ENCODE assay signal across 17 cellular contexts in the genomic region with DNA sequence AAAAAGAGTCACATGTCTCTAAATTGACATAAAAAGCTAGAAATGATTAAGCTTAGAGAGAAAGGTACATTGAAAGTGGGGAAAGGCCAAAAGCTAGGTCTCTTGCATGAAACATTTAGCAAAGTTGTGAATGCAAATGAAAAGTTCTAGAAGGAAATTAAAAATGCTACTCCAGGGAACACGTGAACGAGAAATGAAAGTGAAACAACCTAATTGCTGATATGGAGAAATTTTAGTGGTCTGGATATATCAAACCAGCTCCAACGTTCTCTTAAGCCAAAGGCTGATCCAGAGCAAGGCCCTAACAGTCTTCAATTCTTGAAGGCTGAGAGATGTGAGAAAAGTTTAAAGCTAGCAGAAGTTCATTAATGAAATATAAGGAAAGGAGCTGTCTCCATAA.
A peak's percentile ranks its signal among the peaks of the same experiment; 100 is the strongest.
DNase-seq lines count a peak whose midpoint lies in the region; ATAC-seq and TF ChIP-seq lines count a peak whose summit lies in the region.
"Had no signal": no experiment of that assay in that cellular context is flagged by ENCODE, and none has a peak within 500 bp of the region (broad histone marks: within the 10 kb centered on the region; RNA-seq: fewer than 3 reads in every experiment).

No MANE protein-coding gene starts in this region.

- no peak overlapping the region for H3K4me3 ChIP-seq in CD4-positive, alpha-beta memory T cell (ENCODE audit: low read length in 2 of 2)
- H3K4me3 ChIP-seq: stomach, uterus had no signal

- no peak for ATAC-seq in esophagus mucosa
- ATAC-seq: left colon had no signal

- CTCF ChIA-PET in CD4-positive, alpha-beta memory T cell (lab: Charles Lee; ENCODE audit: partially characterized antibody) = no interaction called here

- H3K4me3 Mint-ChIP-seq in CD4-positive, alpha-beta memory T cell = peak overlapping the region in 7 of 8 donors; percentile 30 to 81 (median 67)
- H3K4me3 Mint-ChIP-seq in HFFc6 (peak overlapping the region; percentile 86), chondrocyte (ENCODE audit: unreplicated experiment) (no peak overlapping the region)

- no peaks in the 10 kb centered on the region for H3K36me3 Mint-ChIP-seq in CD4-positive, alpha-beta memory T cell
- no peaks in the 10 kb centered on the region for H3K36me3 Mint-ChIP-seq in HFFc6 (ENCODE audit: low read depth)
- H3K36me3 Mint-ChIP-seq in chondrocyte (ENCODE audit: low read depth) = no peaks in the 10 kb centered on the region

- no peak for TF ChIP-seq CTCF in HFFc6 (IDR thresholded peaks at IDR 0.05)
- TF ChIP-seq CTCF in chondrocyte (IDR thresholded peaks at IDR 0.05) = no peak

- H3K36me3 ChIP-seq in CD4-positive, alpha-beta memory T cell (ENCODE audit: insufficient read depth, low read length) = no peaks in the 10 kb centered on the region
- H3K36me3 ChIP-seq: spleen, stomach, uterus had no signal

- H3K27ac Mint-ChIP-seq in CD4-positive, alpha-beta memory T cell = peak overlapping the region in 3 of 7 donors; percentile 10 to 67 (median 59)
- peak overlapping the region; percentile 63; the same call in 1 of the 2 replicates for H3K27ac Mint-ChIP-seq in HFFc6
- no peak overlapping the region for H3K27ac Mint-ChIP-seq in chondrocyte (ENCODE audit: unreplicated experiment)

- peaks cover 6 to 18% (median 8%) of the 10 kb centered on the region in 4 donors for H3K4me1 Mint-ChIP-seq in CD4-positive, alpha-beta memory T cell
- H3K4me1 Mint-ChIP-seq in HFFc6 (ENCODE audit: low read depth) = peaks cover 26% of the 10 kb centered on the region
- no peaks in the 10 kb centered on the region for H3K4me1 Mint-ChIP-seq in chondrocyte (ENCODE audit: low read depth)

- H3K9me3 Mint-ChIP-seq in CD4-positive, alpha-beta memory T cell = peaks cover 0 to 6% (median under 1%) of the 10 kb centered on the region in 8 donors
- H3K9me3 Mint-ChIP-seq in HFFc6 (no peaks in the 10 kb centered on the region), chondrocyte (ENCODE audit: low read depth) (no peaks in the 10 kb centered on the region)

- H3K27me3 Mint-ChIP-seq in CD4-positive, alpha-beta memory T cell = no peaks in the 10 kb centered on the region
- no peaks in the 10 kb centered on the region for H3K27me3 Mint-ChIP-seq in HFFc6 (ENCODE audit: insufficient read depth)
- H3K27me3 Mint-ChIP-seq in chondrocyte (ENCODE audit: low read depth) = no peaks in the 10 kb centered on the region

- POLR2A ChIA-PET in CD4-positive, alpha-beta memory T cell (lab: Charles Lee; ENCODE audit: partially characterized antibody) = no interaction called here

- H3K27me3 ChIP-seq in CD4-positive, alpha-beta memory T cell (ENCODE audit: insufficient read depth, low read length) = no peaks in the 10 kb centered on the region
- H3K27me3 ChIP-seq: spleen, stomach, uterus had no signal

- no peak for DNase-seq in CD4-positive, alpha-beta memory T cell
- DNase-seq in HFFc6 = no peak
- DNase-seq in RPMI8226 = peak; percentile 14
- peak; percentile 34 for DNase-seq in fibroblast of peridontal ligament (ENCODE audit: extremely low read depth)
- no peak for DNase-seq in HPDE6-E6E7 (ENCODE audit: extremely low spot score)
- DNase-seq in chondrocyte (ENCODE audit: low spot score) = no peak
- DNase-seq: activated naive CD4-positive, alpha-beta T cell; KBM-7; left colon; NCI-H187 treated with DMSO at 0.1 percent for 48 hours; NCI-H526 treated with DMSO at 0.1 percent for 48 hours; posterior cingulate gyrus; spleen; stomach; T1000; uterus had no signal

- no peak overlapping the region for H3K27ac ChIP-seq in CD4-positive, alpha-beta memory T cell (ENCODE audit: low read depth, low read length)
- H3K27ac ChIP-seq: spleen, stomach, uterus had no signal

- no peaks in the 10 kb centered on the region for H3K4me1 ChIP-seq in CD4-positive, alpha-beta memory T cell (ENCODE audit: insufficient read depth, low read length)
- H3K4me1 ChIP-seq: spleen, stomach, uterus had no signal

- H3K9me3 ChIP-seq in CD4-positive, alpha-beta memory T cell (ENCODE audit: control insufficient read depth in 1 of 2, low read length in 2 of 2) = no peaks in the 10 kb centered on the region
- H3K9me3 ChIP-seq: spleen, stomach, uterus had no signal

- intact Hi-C loops in CD4-positive, alpha-beta memory T cell (cut with micrococcal nuclease) = no loop called here

Comparison
In these comparisons a context has a peak if more than half of its experiments do, and no peak if none do; other contexts are left out.
1. DNase-seq: peak in RPMI8226 (single experiment) and fibroblast of peridontal ligament (single experiment); none in CD4-positive, alpha-beta memory T cell (0 of 5), HFFc6 (single experiment), HPDE6-E6E7 (single experiment) and chondrocyte (single experiment).